Comparison of ENCODE assay signal across 14 cellular contexts in genomic region chr3:23075478-23075877, GRCh38.
A peak's percentile ranks its signal among the peaks of the same experiment; 100 is the strongest.
DNase-seq lines count a peak whose midpoint lies in the region; TF ChIP-seq lines count a peak whose summit lies in the region.
"Had no signal": no experiment of that assay in that cellular context is flagged by ENCODE, and none has a peak within 500 bp of the region (broad histone marks: within the 10 kb centered on the region; RNA-seq: fewer than 3 reads in every experiment).

No MANE protein-coding gene starts in this region.

- POLR2A ChIA-PET in GM10248 (lab: Yijun Ruan, JAX): no interaction called here

- H3K4me3 Mint-ChIP-seq in nephron: peak overlapping the region in 1 of 3 experiments; percentile 23
- H3K4me3 Mint-ChIP-seq in CD14-positive monocyte: no peak overlapping the region
- H3K4me3 Mint-ChIP-seq in endothelial cell (ENCODE audit: unreplicated experiment): no peak overlapping the region
- H3K4me3 Mint-ChIP-seq: nephron progenitor cell, WTC11 had no signal

- H3K27ac Mint-ChIP-seq in nephron (peak overlapping the region; percentile 27 to 65 (median 57)), CD14-positive monocyte (no peak overlapping the region), endothelial cell (ENCODE audit: unreplicated experiment) (no peak overlapping the region)
- H3K27ac Mint-ChIP-seq: nephron progenitor cell, WTC11 had no signal

- H3K4me1 Mint-ChIP-seq in nephron (peaks cover 60% of the 10 kb centered on the region), CD14-positive monocyte (peaks cover 42% of the 10 kb centered on the region), endothelial cell (ENCODE audit: unreplicated experiment) (peaks cover 10% of the 10 kb centered on the region)

- CTCF ChIA-PET in GM10248 (lab: Yijun Ruan, JAX): no interaction called here

- no peaks in the 10 kb centered on the region for H3K27me3 Mint-ChIP-seq in nephron (ENCODE audit: low read depth)
- H3K27me3 Mint-ChIP-seq in CD14-positive monocyte (ENCODE audit: low read depth in 3 of 3): peaks cover 0 to 5% (median 2%) of the 10 kb centered on the region in 3 donors
- no peaks in the 10 kb centered on the region for H3K27me3 Mint-ChIP-seq in endothelial cell (ENCODE audit: unreplicated experiment)

- peak; percentile 53 for DNase-seq in AG20443 (ENCODE audit: low spot score)
- DNase-seq in LHCN-M2 (ENCODE audit: low read depth): peak; percentile 43
- DNase-seq in epidermal melanocyte (ENCODE audit: insufficient read length, low spot score): peak; percentile 25
- DNase-seq in CD14-positive monocyte (ENCODE audit: low spot score): no peak
- DNase-seq in endothelial cell (ENCODE audit: low spot score): no peak
- DNase-seq in KG1 (lab: John Stamatoyannopoulos, UW): no peak
- no peak for DNase-seq in GM10248 (ENCODE audit: extremely low spot score)
- DNase-seq: aorta, DMS153, NCI-H187, NCI-H526 treated with DMSO at 0.1 percent for 48 hours, nephron progenitor cell had no signal

- intact Hi-C loops in CD14-positive monocyte (cut with micrococcal nuclease): no loop called here

- H3K9me3 Mint-ChIP-seq in nephron (no peaks in the 10 kb centered on the region), CD14-positive monocyte (no peaks in the 10 kb centered on the region), endothelial cell (ENCODE audit: unreplicated experiment) (no peaks in the 10 kb centered on the region)
- H3K9me3 Mint-ChIP-seq: nephron progenitor cell, WTC11 had no signal

- no peak for TF ChIP-seq CTCF in nephron (IDR thresholded peaks at IDR 0.05; ENCODE audit: unreplicated experiment in 3 of 3)
- TF ChIP-seq CTCF in CD14-positive monocyte (IDR thresholded peaks at IDR 0.05): no peak
- TF ChIP-seq CTCF in endothelial cell (IDR thresholded peaks at IDR 0.05; ENCODE audit: unreplicated experiment): no peak
- TF ChIP-seq CTCF in GM10248 (IDR thresholded peaks at IDR 0.05; ENCODE audit: control extremely low read depth, extremely low read depth, low read depth, missing control alignments): no peak

- H3K36me3 Mint-ChIP-seq in nephron (ENCODE audit: low read depth) (no peaks in the 10 kb centered on the region), CD14-positive monocyte (no peaks in the 10 kb centered on the region), endothelial cell (ENCODE audit: low read depth, unreplicated experiment) (no peaks in the 10 kb centered on the region)
- H3K36me3 Mint-ChIP-seq: WTC11 had no signal

Comparison
In these comparisons a context has a peak if more than half of its experiments do, and no peak if none do; other contexts are left out.
1. DNase-seq: peak in AG20443 (single experiment), LHCN-M2 (single experiment) and epidermal melanocyte (single experiment); none in CD14-positive monocyte (single experiment), endothelial cell (single experiment), KG1 (single experiment) and GM10248 (single experiment).
2. H3K27ac Mint-ChIP-seq: peak in nephron (3 of 3); none in CD14-positive monocyte (0 of 7) and endothelial cell (single experiment).